ENCODE assay signal across 1 cellular context in the genomic region with DNA sequence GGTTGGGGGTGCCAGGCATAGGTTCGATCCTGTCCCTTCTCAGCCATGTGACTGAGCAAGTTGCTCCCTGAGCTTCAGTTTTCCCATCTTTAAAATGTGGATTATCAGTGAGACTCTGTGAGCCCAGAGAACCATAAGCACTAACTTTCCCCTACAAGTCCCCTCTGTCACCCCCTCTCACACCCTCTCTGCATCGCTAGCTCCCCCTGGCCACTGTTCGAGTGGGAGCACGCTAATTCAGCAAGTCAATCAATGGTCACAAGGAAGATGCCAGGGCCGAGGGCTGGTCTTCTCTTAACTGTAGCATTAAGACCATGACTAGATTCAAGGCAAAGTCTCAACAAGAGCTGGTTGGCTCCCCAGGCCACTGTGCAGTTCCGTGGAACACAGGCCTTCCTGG.
TF ChIP-seq lines count a peak whose summit lies in the region.

No MANE protein-coding gene starts in this region.

TF ChIP-seq in GM23338, 12 proteins besides CTCF, POLR2A, EP300 and RAD21 (continued from another document):
- TF ChIP-seq, protein P1, sequence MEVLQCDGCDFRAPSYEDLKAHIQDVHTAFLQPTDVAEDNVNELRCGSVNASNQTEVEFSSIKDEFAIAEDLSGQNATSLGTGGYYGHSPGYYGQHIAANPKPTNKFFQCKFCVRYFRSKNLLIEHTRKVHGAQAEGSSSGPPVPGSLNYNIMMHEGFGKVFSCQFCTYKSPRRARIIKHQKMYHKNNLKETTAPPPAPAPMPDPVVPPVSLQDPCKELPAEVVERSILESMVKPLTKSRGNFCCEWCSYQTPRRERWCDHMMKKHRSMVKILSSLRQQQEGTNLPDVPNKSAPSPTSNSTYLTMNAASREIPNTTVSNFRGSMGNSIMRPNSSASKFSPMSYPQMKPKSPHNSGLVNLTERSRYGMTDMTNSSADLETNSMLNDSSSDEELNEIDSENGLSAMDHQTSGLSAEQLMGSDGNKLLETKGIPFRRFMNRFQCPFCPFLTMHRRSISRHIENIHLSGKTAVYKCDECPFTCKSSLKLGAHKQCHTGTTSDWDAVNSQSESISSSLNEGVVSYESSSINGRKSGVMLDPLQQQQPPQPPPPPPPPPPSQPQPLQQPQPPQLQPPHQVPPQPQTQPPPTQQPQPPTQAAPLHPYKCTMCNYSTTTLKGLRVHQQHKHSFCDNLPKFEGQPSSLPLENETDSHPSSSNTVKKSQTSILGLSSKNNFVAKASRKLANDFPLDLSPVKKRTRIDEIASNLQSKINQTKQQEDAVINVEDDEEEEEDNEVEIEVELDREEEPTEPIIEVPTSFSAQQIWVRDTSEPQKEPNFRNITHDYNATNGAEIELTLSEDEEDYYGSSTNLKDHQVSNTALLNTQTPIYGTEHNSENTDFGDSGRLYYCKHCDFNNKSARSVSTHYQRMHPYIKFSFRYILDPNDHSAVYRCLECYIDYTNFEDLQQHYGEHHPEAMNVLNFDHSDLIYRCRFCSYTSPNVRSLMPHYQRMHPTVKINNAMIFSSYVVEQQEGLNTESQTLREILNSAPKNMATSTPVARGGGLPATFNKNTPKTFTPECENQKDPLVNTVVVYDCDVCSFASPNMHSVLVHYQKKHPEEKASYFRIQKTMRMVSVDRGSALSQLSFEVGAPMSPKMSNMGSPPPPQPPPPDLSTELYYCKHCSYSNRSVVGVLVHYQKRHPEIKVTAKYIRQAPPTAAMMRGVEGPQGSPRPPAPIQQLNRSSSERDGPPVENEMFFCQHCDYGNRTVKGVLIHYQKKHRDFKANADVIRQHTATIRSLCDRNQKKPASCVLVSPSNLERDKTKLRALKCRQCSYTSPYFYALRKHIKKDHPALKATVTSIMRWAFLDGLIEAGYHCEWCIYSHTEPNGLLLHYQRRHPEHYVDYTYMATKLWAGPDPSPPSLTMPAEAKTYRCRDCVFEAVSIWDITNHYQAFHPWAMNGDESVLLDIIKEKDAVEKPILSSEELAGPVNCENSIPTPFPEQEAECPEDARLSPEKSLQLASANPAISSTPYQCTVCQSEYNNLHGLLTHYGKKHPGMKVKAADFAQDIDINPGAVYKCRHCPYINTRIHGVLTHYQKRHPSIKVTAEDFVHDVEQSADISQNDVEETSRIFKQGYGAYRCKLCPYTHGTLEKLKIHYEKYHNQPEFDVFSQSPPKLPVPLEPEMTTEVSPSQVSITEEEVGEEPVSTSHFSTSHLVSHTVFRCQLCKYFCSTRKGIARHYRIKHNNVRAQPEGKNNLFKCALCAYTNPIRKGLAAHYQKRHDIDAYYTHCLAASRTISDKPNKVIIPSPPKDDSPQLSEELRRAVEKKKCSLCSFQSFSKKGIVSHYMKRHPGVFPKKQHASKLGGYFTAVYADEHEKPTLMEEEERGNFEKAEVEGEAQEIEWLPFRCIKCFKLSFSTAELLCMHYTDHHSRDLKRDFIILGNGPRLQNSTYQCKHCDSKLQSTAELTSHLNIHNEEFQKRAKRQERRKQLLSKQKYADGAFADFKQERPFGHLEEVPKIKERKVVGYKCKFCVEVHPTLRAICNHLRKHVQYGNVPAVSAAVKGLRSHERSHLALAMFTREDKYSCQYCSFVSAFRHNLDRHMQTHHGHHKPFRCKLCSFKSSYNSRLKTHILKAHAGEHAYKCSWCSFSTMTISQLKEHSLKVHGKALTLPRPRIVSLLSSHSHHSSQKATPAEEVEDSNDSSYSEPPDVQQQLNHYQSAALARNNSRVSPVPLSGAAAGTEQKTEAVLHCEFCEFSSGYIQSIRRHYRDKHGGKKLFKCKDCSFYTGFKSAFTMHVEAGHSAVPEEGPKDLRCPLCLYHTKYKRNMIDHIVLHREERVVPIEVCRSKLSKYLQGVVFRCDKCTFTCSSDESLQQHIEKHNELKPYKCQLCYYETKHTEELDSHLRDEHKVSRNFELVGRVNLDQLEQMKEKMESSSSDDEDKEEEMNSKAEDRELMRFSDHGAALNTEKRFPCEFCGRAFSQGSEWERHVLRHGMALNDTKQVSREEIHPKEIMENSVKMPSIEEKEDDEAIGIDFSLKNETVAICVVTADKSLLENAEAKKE (CRISPR knock-in tag; IDR thresholded peaks at IDR 0.05), result no peak
- no peak for TF ChIP-seq NANOG (IDR thresholded peaks at IDR 0.05; ENCODE audit: borderline replicate concordance)
- TF ChIP-seq EZH2phosphoT487 (IDR thresholded peaks at IDR 0.05; ENCODE audit: unreplicated experiment), result no peak
- TF ChIP-seq EZH2 (IDR thresholded peaks at IDR 0.05; ENCODE audit: low read depth, unreplicated experiment), result no peak
- TF ChIP-seq ZNF114 (CRISPR knock-in tag; IDR thresholded peaks at IDR 0.05), result no peak
- TF ChIP-seq POLR2AphosphoS5 (IDR thresholded peaks at IDR 0.05; ENCODE audit: low read depth), result no peak
- no peak for TF ChIP-seq JUNB (IDR thresholded peaks at IDR 0.05; ENCODE audit: unreplicated experiment)
- TF ChIP-seq, protein P2, sequence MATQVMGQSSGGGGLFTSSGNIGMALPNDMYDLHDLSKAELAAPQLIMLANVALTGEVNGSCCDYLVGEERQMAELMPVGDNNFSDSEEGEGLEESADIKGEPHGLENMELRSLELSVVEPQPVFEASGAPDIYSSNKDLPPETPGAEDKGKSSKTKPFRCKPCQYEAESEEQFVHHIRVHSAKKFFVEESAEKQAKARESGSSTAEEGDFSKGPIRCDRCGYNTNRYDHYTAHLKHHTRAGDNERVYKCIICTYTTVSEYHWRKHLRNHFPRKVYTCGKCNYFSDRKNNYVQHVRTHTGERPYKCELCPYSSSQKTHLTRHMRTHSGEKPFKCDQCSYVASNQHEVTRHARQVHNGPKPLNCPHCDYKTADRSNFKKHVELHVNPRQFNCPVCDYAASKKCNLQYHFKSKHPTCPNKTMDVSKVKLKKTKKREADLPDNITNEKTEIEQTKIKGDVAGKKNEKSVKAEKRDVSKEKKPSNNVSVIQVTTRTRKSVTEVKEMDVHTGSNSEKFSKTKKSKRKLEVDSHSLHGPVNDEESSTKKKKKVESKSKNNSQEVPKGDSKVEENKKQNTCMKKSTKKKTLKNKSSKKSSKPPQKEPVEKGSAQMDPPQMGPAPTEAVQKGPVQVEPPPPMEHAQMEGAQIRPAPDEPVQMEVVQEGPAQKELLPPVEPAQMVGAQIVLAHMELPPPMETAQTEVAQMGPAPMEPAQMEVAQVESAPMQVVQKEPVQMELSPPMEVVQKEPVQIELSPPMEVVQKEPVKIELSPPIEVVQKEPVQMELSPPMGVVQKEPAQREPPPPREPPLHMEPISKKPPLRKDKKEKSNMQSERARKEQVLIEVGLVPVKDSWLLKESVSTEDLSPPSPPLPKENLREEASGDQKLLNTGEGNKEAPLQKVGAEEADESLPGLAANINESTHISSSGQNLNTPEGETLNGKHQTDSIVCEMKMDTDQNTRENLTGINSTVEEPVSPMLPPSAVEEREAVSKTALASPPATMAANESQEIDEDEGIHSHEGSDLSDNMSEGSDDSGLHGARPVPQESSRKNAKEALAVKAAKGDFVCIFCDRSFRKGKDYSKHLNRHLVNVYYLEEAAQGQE (IDR thresholded peaks at IDR 0.05; ENCODE audit: unreplicated experiment), result no peak
- TF ChIP-seq CREB1 (CRISPR knock-in tag; IDR thresholded peaks at IDR 0.05; ENCODE audit: low read depth), result no peak
- TF ChIP-seq, protein P3, sequence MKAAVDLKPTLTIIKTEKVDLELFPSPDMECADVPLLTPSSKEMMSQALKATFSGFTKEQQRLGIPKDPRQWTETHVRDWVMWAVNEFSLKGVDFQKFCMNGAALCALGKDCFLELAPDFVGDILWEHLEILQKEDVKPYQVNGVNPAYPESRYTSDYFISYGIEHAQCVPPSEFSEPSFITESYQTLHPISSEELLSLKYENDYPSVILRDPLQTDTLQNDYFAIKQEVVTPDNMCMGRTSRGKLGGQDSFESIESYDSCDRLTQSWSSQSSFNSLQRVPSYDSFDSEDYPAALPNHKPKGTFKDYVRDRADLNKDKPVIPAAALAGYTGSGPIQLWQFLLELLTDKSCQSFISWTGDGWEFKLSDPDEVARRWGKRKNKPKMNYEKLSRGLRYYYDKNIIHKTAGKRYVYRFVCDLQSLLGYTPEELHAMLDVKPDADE (IDR thresholded peaks at IDR 0.05), result no peak
- TF ChIP-seq ZNF331 (CRISPR knock-in tag; IDR thresholded peaks at IDR 0.05; ENCODE audit: low read depth), result no peak
TF ChIP-seq in GM23338: peak in this region for 0.
